ENCODE assay signal across 2 cellular contexts in genomic region chr1:54200519-54200997, GRCh38.
TF ChIP-seq lines count a peak whose summit lies in the region.

No MANE protein-coding gene starts in this region.

TF ChIP-seq in A549, 52 proteins besides CTCF, POLR2A, EP300 and RAD21 (continued from another document):
- no peak for TF ChIP-seq EHMT2 (IDR thresholded peaks at IDR 0.05; ENCODE audit: low read depth)
TF ChIP-seq in A549: peak in this region for 1.

TF ChIP-seq in endothelial cell of umbilical vein, 7 proteins besides CTCF, POLR2A, EP300 and RAD21 (continued from another document):
- TF ChIP-seq EZH2 (IDR thresholded peaks at IDR 0.05; ENCODE audit: borderline replicate concordance, low read depth, low read length, severe bottlenecking) = no peak
- TF ChIP-seq JUN (IDR thresholded peaks at IDR 0.05; ENCODE audit: borderline replicate concordance, insufficient read depth, insufficient read length, low read depth) = no peak
- TF ChIP-seq MYC (IDR thresholded peaks at IDR 0.05; ENCODE audit: low read depth, low read length) = no peak
- no peak for TF ChIP-seq GATA2 (IDR thresholded peaks at IDR 0.05; ENCODE audit: insufficient read depth, insufficient read length, low read depth, low read length)
- no peak for TF ChIP-seq MAX (IDR thresholded peaks at IDR 0.05; ENCODE audit: insufficient read depth, insufficient read length)
